9 cellular contexts compared by ENCODE assay signal in the genomic region with DNA sequence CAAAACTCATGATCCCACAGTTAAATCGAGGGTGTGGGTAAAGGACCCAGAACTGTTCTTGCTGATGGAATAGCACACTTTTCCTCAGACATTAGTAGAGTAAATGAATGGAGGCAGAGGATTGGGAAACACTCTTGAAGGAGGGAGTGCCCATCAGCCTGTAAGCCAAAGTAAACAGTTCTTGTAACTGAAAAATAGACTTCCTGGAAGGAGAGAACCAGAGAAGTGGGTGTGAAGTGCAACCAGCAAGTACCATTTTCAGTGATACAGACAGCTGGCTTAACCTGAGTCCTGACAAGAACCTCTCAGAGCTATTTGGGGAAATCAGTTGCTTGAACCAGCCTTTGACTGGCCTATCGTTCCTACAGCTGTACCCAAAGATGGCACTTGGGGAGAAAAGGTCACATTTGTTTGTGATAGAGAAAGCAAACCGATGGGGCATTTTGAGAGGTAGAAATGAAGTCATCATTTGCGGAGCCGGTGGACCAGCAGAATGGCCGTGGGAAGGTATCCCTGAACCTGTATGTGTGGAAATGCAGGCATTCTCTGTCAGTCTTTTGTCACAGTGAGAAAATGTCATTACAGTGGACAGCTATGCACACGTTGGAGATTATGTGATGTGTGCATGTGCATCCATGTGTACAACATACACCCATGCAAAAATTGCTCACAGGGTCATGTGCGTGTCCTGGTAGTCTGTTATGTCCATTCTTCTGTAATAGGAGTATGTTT. TPM values are rescaled to one million over a fixed set of nuclear protein-coding genes. Genes with fewer than 3 reads are reported as not detected.
DNase-seq lines count a peak whose midpoint lies in the region; ATAC-seq and TF ChIP-seq lines count a peak whose summit lies in the region.
"Had no signal": no experiment of that assay in that cellular context is flagged by ENCODE, and none has a peak within 500 bp of the region (broad histone marks: within the 10 kb centered on the region; RNA-seq: fewer than 3 reads in every experiment).

No MANE protein-coding gene starts in this region.

- H3K79me2 ChIP-seq in Karpas-422 (ENCODE audit: low read length), result no peaks in the 10 kb centered on the region

- POLR2A ChIA-PET in HEK293 (lab: Yijun Ruan, JAX), result interaction anchor here (0.6 to 1.6 kb wide), 4 partner anchors 9 to 35 kb away, joined by 3 read pairs; partner anchors contain the start of gene CRIM1

- H3K4me3 ChIP-seq in HEK293 (ENCODE audit: low read depth, low read length) (no peak overlapping the region), left ventricle myocardium inferior (no peak overlapping the region), stomach (no peak overlapping the region), Karpas-422 (ENCODE audit: low read length) (no peak overlapping the region)

- intact Hi-C loops in left ventricle myocardium inferior (cut with micrococcal nuclease) (no loop called here), stomach (cut with DNase I; ENCODE audit: low total_unique reads) (no loop called here)

- TF ChIP-seq POLR2A in stomach (IDR thresholded peaks at IDR 0.05), result no peak

- no peak for ATAC-seq in SK-N-SH treated with all-trans-retinoic acid at 6 μM for 48 hours
- ATAC-seq in GM18517 (IDR thresholded peaks at IDR 0.05; ENCODE audit: unreplicated experiment), result no peak

- H2AFZ ChIP-seq in Karpas-422 (ENCODE audit: low read length), result no peak overlapping the region

- H4K20me1 ChIP-seq in Karpas-422 (ENCODE audit: insufficient read depth, low read depth, low read length), result no peaks in the 10 kb centered on the region

- no peak for TF ChIP-seq CTCF in HEK293 (tag by site-specific recombination; IDR thresholded peaks at IDR 0.05)
- TF ChIP-seq CTCF in left ventricle myocardium inferior (IDR thresholded peaks at IDR 0.05; ENCODE audit: borderline replicate concordance), result no peak
- no peak for TF ChIP-seq CTCF in stomach (IDR thresholded peaks at IDR 0.05)

- no peaks in the 10 kb centered on the region for H3K9me2 ChIP-seq in Karpas-422 (replicated peaks; ENCODE audit: insufficient read depth, low read length)

- TF ChIP-seq EP300 in stomach (IDR thresholded peaks at IDR 0.05), result no peak

- CTCF ChIA-PET in HEK293 (lab: Yijun Ruan, JAX), result interaction anchor here (0.6 to 2.5 kb wide), 6 partner anchors 15 to 703 kb away, joined by 3 to 8 read pairs (median 6); partner anchors contain the start of gene CRIM1

- H3K36me3 ChIP-seq in HEK293 (ENCODE audit: control insufficient read depth in 2 of 2, insufficient read depth in 1 of 2, low read length in 2 of 2) (no peaks in the 10 kb centered on the region), left ventricle myocardium inferior (no peaks in the 10 kb centered on the region), stomach (no peaks in the 10 kb centered on the region), Karpas-422 (ENCODE audit: insufficient read depth, low read length) (no peaks in the 10 kb centered on the region)

- no peak overlapping the region for H3K27ac ChIP-seq in HEK293 (ENCODE audit: extremely low read depth, low read depth, low read length)
- peak overlapping the region; percentile 43 for H3K27ac ChIP-seq in left ventricle myocardium inferior (replicated peaks)
- H3K27ac ChIP-seq in stomach, result peak overlapping the region; percentile 22 to 77 (median 62)
- no peak overlapping the region for H3K27ac ChIP-seq in Karpas-422 (ENCODE audit: low read length)

- H3K4me1 ChIP-seq in HEK293 (ENCODE audit: control insufficient read depth, insufficient read depth, low read length) (peaks cover 40% of the 10 kb centered on the region), left ventricle myocardium inferior (peaks cover 85% of the 10 kb centered on the region), stomach (peaks cover 38 to 89% (median 74%) of the 10 kb centered on the region in 4 donors), Karpas-422 (ENCODE audit: low read length) (no peaks in the 10 kb centered on the region)

- H3K9me3 ChIP-seq in HEK293 (ENCODE audit: control insufficient read depth, insufficient read depth, low read depth, low read length) (no peaks in the 10 kb centered on the region), left ventricle myocardium inferior (replicated peaks) (no peaks in the 10 kb centered on the region), stomach (no peaks in the 10 kb centered on the region), Karpas-422 (ENCODE audit: low read length) (no peaks in the 10 kb centered on the region)

- no peak for DNase-seq in left ventricle myocardium inferior
- DNase-seq in stomach, result no peak
- no peak for DNase-seq in Karpas-422
- no peak for DNase-seq in iPS-NIHi11 (ENCODE audit: low spot score)
- DNase-seq: activated CD8-positive, alpha-beta memory T cell treated with anti-CD3 and anti-CD28 coated beads for 24 hours; NCI-H2227 treated with DMSO at 0.1 percent for 48 hours had no signal

- H3K9ac ChIP-seq in Karpas-422 (ENCODE audit: low read length), result no peak overlapping the region

- WGBS in stomach, 5 donors, result 53 to 69% (median 59%) methylated on average over 8 of the region's 8 CpGs

- H3K27me3 ChIP-seq in left ventricle myocardium inferior (ENCODE audit: low read depth) (no peaks in the 10 kb centered on the region), stomach (no peaks in the 10 kb centered on the region), Karpas-422 (ENCODE audit: low read length) (no peaks in the 10 kb centered on the region)

- no peak overlapping the region for H3K4me2 ChIP-seq in Karpas-422 (ENCODE audit: low read depth, low read length, poor library complexity, severe bottlenecking)

TF ChIP-seq in HEK293, 187 proteins besides CTCF, POLR2A, EP300 and RAD21 (continues in another document):
- TF ChIP-seq ZFP69B (tag by site-specific recombination; IDR thresholded peaks at IDR 0.05), result no peak
- TF ChIP-seq HOXC10 (CRISPR knock-in tag; IDR thresholded peaks at IDR 0.05), result no peak
- TF ChIP-seq ZNF621 (tag by site-specific recombination; IDR thresholded peaks at IDR 0.05), result no peak
- TF ChIP-seq ZNF174 (tag by site-specific recombination; IDR thresholded peaks at IDR 0.05), result no peak
- peak; percentile 58 for TF ChIP-seq PRDM10 (tag by site-specific recombination; IDR thresholded peaks at IDR 0.05)

TF ChIP-seq in SK-N-SH treated with all-trans-retinoic acid at 6 μM for 48 hours, 23 proteins besides CTCF, POLR2A, EP300 and RAD21:
- TF ChIP-seq SNAI2 (CRISPR knock-in tag; IDR thresholded peaks at IDR 0.05) (no peak), CSDC2 (CRISPR knock-in tag; IDR thresholded peaks at IDR 0.05) (no peak; the same call in 1 of the 2 replicates), TCF4 (CRISPR knock-in tag; IDR thresholded peaks at IDR 0.05; ENCODE audit: borderline replicate concordance) (no peak), ZNF565 (CRISPR knock-in tag; conservative IDR thresholded peaks at IDR 0.05; ENCODE audit: low read depth) (no peak), ISL1 (CRISPR knock-in tag; IDR thresholded peaks at IDR 0.05) (0 out of 2 replicates have a peak, but pooled peaks have one; percentile 13), TSHZ2 (CRISPR knock-in tag; IDR thresholded peaks at IDR 0.05) (no peak), OSR1 (CRISPR knock-in tag; IDR thresholded peaks at IDR 0.05) (no peak)

RNA-seq across cellular contexts. Expression of gene CRIM1, which starts 17.7 kb away (rescaled TPM):
- total RNA-seq in left ventricle myocardium inferior (45.6 TPM), stomach (100 to 1,000 TPM in 3 of 5 donors, 10 to 100 TPM in 2; 46.5 to 158 (median 104) TPM)
- polyA plus RNA-seq in stomach, result 1 to 10 TPM; 3.1 to 7.0 (median 6.7) TPM
- not detected in 2 replicates for total RNA-seq in Karpas-422 (2014; rRNA removed; shearing (Covaris generic); ENCODE audit: low replicate concordance)

Comparison
In these comparisons a context has a peak if more than half of its experiments do, and no peak if none do; other contexts are left out.
1. H3K27ac ChIP-seq: peak in left ventricle myocardium inferior (single experiment) and stomach (5 of 5); none in HEK293 (single experiment) and Karpas-422 (single experiment).
2. RNA of gene CRIM1, which starts 17.7 kb away (total RNA-seq): 46.5 to 158 TPM in stomach and 45.6 TPM in left ventricle myocardium inferior (single experiment); not detected in Karpas-422; every median in the first group is over 10 times any median in the second.